Comparison of ENCODE assay signal across 11 cellular contexts in the genomic region with DNA sequence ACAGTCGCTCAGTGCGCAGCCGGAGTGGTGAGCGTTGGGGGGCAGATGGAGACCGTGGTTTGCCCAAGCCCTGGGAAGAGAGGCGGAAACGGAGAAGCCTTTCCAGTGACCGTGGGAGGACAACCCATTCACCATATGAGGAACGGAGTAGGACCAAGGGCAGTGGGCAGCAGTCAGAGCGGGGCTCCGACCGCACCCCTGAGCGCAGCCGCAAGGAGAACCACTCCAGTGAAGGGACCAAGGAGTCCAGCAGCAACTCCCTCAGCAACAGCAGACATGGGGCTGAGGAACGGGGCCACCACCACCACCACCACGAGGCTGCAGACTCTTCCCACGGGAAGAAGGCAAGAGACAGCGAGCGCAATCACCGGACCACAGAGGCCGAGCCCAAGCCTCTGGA. TPM values are rescaled to one million over a fixed set of nuclear protein-coding genes. Genes with fewer than 3 reads are reported as not detected.
A peak's percentile ranks its signal among the peaks of the same experiment; 100 is the strongest.
DNase-seq lines count a peak whose midpoint lies in the region; ATAC-seq, FAIRE-seq and TF ChIP-seq lines count a peak whose summit lies in the region.
"Had no signal": no experiment of that assay in that cellular context is flagged by ENCODE, and none has a peak within 500 bp of the region (broad histone marks: within the 10 kb centered on the region; RNA-seq: fewer than 3 reads in every experiment).

No MANE protein-coding gene starts in this region.

- intact Hi-C loops in OCI-LY7 (cut with micrococcal nuclease; ENCODE audit: unreplicated experiment) = no loop called here
- intact Hi-C loops in kidney (cut with DNase I) = no loop called here

- H3K27me3 ChIP-seq in ectodermal cell (ENCODE audit: control insufficient read depth, insufficient read depth, low read length, poor library complexity, severe bottlenecking) = no peaks in the 10 kb centered on the region
- no peaks in the 10 kb centered on the region for H3K27me3 ChIP-seq in trophoblast cell (ENCODE audit: insufficient read depth, low read length)

- H2AK5ac ChIP-seq in trophoblast cell (ENCODE audit: low read length) = no peak overlapping the region

- no peak for FAIRE-seq in kidney (lab: Jason Lieb, UNC)

- H3K4me3 Mint-ChIP-seq in activated T-cell treated with anti-CD3 and anti-CD28 coated beads, Interleukin-2, amount 50 U/mL, for 4 hours = peak overlapping the region; percentile 88

- H4K91ac ChIP-seq in trophoblast cell (ENCODE audit: low read depth, low read length) = no peak overlapping the region

- H3K4me3 ChIP-seq in OCI-LY7 (ENCODE audit: low read depth, low read length, poor library complexity, severe bottlenecking) (no peak overlapping the region), ectodermal cell (ENCODE audit: insufficient read depth, low read depth, low read length) (peak overlapping the region; percentile 11), trophoblast cell (ENCODE audit: low read depth, low read length) (no peak overlapping the region), kidney (ENCODE audit: low read length in 2 of 2) (no peak overlapping the region)

- peaks cover 11% of the 10 kb centered on the region for H3K79me1 ChIP-seq in trophoblast cell (ENCODE audit: low read length)

- H4K12ac ChIP-seq in trophoblast cell (ENCODE audit: low read depth, low read length) = no peak overlapping the region

- CTCF ChIA-PET in OCI-LY7 (lab: Charles Lee; ENCODE audit: unreplicated experiment) = no interaction called here

- H3K9me2 ChIP-seq in OCI-LY7 (ENCODE audit: insufficient read depth, low read length) = no peaks in the 10 kb centered on the region

- H2BK120ac ChIP-seq in trophoblast cell (ENCODE audit: insufficient read depth, low read length, poor library complexity) = no peak overlapping the region

- BruUV-seq in OCI-LY7 (replicated peaks; lab: Mats Ljungman, UMichigan) = no TSS peak

- 96 to 97% methylated on average over 21 of the region's 21 CpGs for WGBS in ectodermal cell, 2 experiments
- WGBS in trophoblast cell (ENCODE audit: extremely low coverage, insufficient coverage, insufficient read length) = no CpG with 5 or more reads among the region's 21 CpGs

- H3K9me3 ChIP-seq in OCI-LY7 (ENCODE audit: low read length) (no peaks in the 10 kb centered on the region), ectodermal cell (ENCODE audit: control insufficient read depth, low read length) (no peaks in the 10 kb centered on the region), trophoblast cell (ENCODE audit: insufficient read depth, low read depth, low read length) (peaks cover 17% of the 10 kb centered on the region), kidney (ENCODE audit: control insufficient read depth in 1 of 2, low read length in 2 of 2) (no peaks in the 10 kb centered on the region)

- H4K20me1 ChIP-seq in OCI-LY7 (ENCODE audit: insufficient read depth, low read length) = peaks cover 44% of the 10 kb centered on the region

- peak overlapping the region; percentile 90 for H3K4me2 ChIP-seq in OCI-LY7 (ENCODE audit: low read length)
- no peak overlapping the region for H3K4me2 ChIP-seq in trophoblast cell (ENCODE audit: low read length)

- H3K36me3 ChIP-seq in OCI-LY7 (ENCODE audit: insufficient read depth, low read length) (peaks cover 85% of the 10 kb centered on the region), ectodermal cell (ENCODE audit: control insufficient read depth, insufficient read depth, low read length) (peaks cover 49% of the 10 kb centered on the region), trophoblast cell (ENCODE audit: control insufficient read depth in 1 of 2, insufficient read depth in 2 of 2, low read length in 2 of 2) (peaks cover 58 to 70% of the 10 kb centered on the region in 2 experiments), kidney (ENCODE audit: control insufficient read depth in 1 of 2, insufficient read depth in 2 of 2, low read length in 2 of 2) (peaks cover 16 to 35% of the 10 kb centered on the region in 2 donors)

- no peak overlapping the region for H3K18ac ChIP-seq in trophoblast cell (ENCODE audit: low read length)

- no peak overlapping the region for H4K8ac ChIP-seq in trophoblast cell (ENCODE audit: low read depth, low read length)

- H3K23ac ChIP-seq in trophoblast cell (ENCODE audit: low read length) = no peak overlapping the region

- no peak for TF ChIP-seq CTCF in OCI-LY7 (conservative IDR thresholded peaks at IDR 0.05; ENCODE audit: low read length)
- TF ChIP-seq CTCF in kidney (IDR thresholded peaks at IDR 0.05; ENCODE audit: borderline replicate concordance, extremely low read depth, insufficient read depth) = no peak

- no peak for DNase-seq in activated T-cell treated with anti-CD3 and anti-CD28 coated beads, Interleukin-2, amount 50 U/mL, for 4 hours
- DNase-seq in activated T-cell treated with anti-CD3 and anti-CD28 coated beads, Interleukin-2, amount 50 U/mL, for 1 hour = no peak
- DNase-seq in OCI-LY7 (ENCODE audit: low spot score) (no peak), trophoblast cell (no peak), DMS153 (lab: John Stamatoyannopoulos, UW) (no peak), kidney (no peak)
- DNase-seq: activated effector memory CD4-positive, alpha-beta T cell treated with anti-CD3 and anti-CD28 coated beads, Interleukin-2, amount 50 U/mL, for 16 hours; dermis blood vessel endothelial cell; NCI-H2029 had no signal

- H3K4me1 ChIP-seq in OCI-LY7 (ENCODE audit: insufficient read depth, low read length, poor library complexity, severe bottlenecking) (peaks cover 69% of the 10 kb centered on the region), ectodermal cell (ENCODE audit: control insufficient read depth, insufficient read depth, low read length) (peaks cover 24% of the 10 kb centered on the region), trophoblast cell (ENCODE audit: control insufficient read depth in 1 of 2, insufficient read depth in 2 of 2, low read length in 2 of 2) (peaks cover 19 to 31% of the 10 kb centered on the region in 2 experiments), kidney (ENCODE audit: control insufficient read depth in 1 of 2, insufficient read depth in 1 of 2, low read depth in 1 of 2, low read length in 2 of 2) (peaks cover 15 to 26% of the 10 kb centered on the region in 2 donors)

- POLR2A ChIA-PET in OCI-LY7 (lab: Charles Lee) = no interaction called here

- H3K9me3 Mint-ChIP-seq in activated T-cell treated with anti-CD3 and anti-CD28 coated beads, Interleukin-2, amount 50 U/mL, for 4 hours = no peaks in the 10 kb centered on the region

- no peaks in the 10 kb centered on the region for H3K27me3 Mint-ChIP-seq in activated T-cell treated with anti-CD3 and anti-CD28 coated beads, Interleukin-2, amount 50 U/mL, for 4 hours (ENCODE audit: low read depth)

- H2BK12ac ChIP-seq in trophoblast cell (ENCODE audit: low read length) = no peak overlapping the region

- H2BK5ac ChIP-seq in trophoblast cell (ENCODE audit: low read depth, low read length, poor library complexity) = no peak overlapping the region

- H3K36me3 Mint-ChIP-seq in activated T-cell treated with anti-CD3 and anti-CD28 coated beads, Interleukin-2, amount 50 U/mL, for 4 hours (ENCODE audit: insufficient read depth) = peaks cover 31% of the 10 kb centered on the region

- H3K4me1 Mint-ChIP-seq in activated T-cell treated with anti-CD3 and anti-CD28 coated beads, Interleukin-2, amount 50 U/mL, for 4 hours (ENCODE audit: low read depth) = peaks cover 64% of the 10 kb centered on the region

- H3K27ac ChIP-seq in OCI-LY7 (ENCODE audit: low read depth, low read length, poor library complexity, severe bottlenecking) (no peak overlapping the region), ectodermal cell (ENCODE audit: insufficient read depth, low read depth, low read length, poor library complexity, severe bottlenecking) (no peak overlapping the region), trophoblast cell (ENCODE audit: low read depth, low read length) (no peak overlapping the region), kidney (ENCODE audit: low read depth in 2 of 2, low read length in 2 of 2) (no peak overlapping the region)

- no peak overlapping the region for H2AFZ ChIP-seq in OCI-LY7 (ENCODE audit: low read length)
- no peak overlapping the region for H2AFZ ChIP-seq in trophoblast cell (ENCODE audit: insufficient read depth, low read length, poor library complexity)

- ATAC-seq in activated T-cell treated with anti-CD3 and anti-CD28 coated beads, Interleukin-2, amount 50 U/mL, for 4 hours = no peak
- no peak for ATAC-seq in GM18502 (IDR thresholded peaks at IDR 0.05; ENCODE audit: poor library complexity, unreplicated experiment)

- H3K9ac ChIP-seq in trophoblast cell (ENCODE audit: low read length) (no peak overlapping the region), kidney (ENCODE audit: low read length in 2 of 2) (no peak overlapping the region)

- H3K79me2 ChIP-seq in OCI-LY7 (ENCODE audit: insufficient read depth, low read depth, low read length) (peaks cover 55% of the 10 kb centered on the region), trophoblast cell (ENCODE audit: control insufficient read depth, insufficient read depth, low read length, poor library complexity) (peaks cover 27% of the 10 kb centered on the region)

- no peak overlapping the region for H3K14ac ChIP-seq in trophoblast cell (ENCODE audit: low read length)

- peak overlapping the region; percentile 66 for H3K4ac ChIP-seq in trophoblast cell (ENCODE audit: low read depth, low read length)

RNA-seq across cellular contexts. Expression of gene RBM15B, which starts 2.0 kb away (rescaled TPM):
- 10 to 100 TPM; 42.1 to 43.4 (median 42.3) TPM for total RNA-seq in activated T-cell treated with anti-CD3 and anti-CD28 coated beads, Interleukin-2, amount 50 U/mL, for 4 hours
- total RNA-seq in OCI-LY7 (2014; rRNA removed; shearing (Covaris generic)) = 30.5 and 34.2 TPM in 2 replicates
- total RNA-seq in OCI-LY7 (2022) (37.4 and 37.6 TPM in 2 replicates), kidney (28.0 TPM)
- polyA plus RNA-seq in ectodermal cell (2013, experiment 1 of 4) = 63.2 TPM
- 70.1 TPM for polyA plus RNA-seq in ectodermal cell (2013, experiment 2 of 4)
- polyA plus RNA-seq in ectodermal cell (2013, experiment 3 of 4) = 42.5 TPM
- polyA plus RNA-seq in ectodermal cell (2013, experiment 4 of 4) = 48.2 TPM
- 28.4 and 29.5 TPM in 2 replicates for polyA plus RNA-seq in trophoblast cell (2013)
- 9.8 TPM for polyA plus RNA-seq in kidney (ENCODE audit: insufficient read depth, low read depth, low replicate concordance)

RNA-seq across cellular contexts. Expression of gene MANF, which starts 8.0 kb away (rescaled TPM):
- 100 to 1,000 TPM; 226 to 237 (median 236) TPM for total RNA-seq in activated T-cell treated with anti-CD3 and anti-CD28 coated beads, Interleukin-2, amount 50 U/mL, for 4 hours
- 104 and 122 TPM in 2 replicates for total RNA-seq in OCI-LY7 (2014; rRNA removed; shearing (Covaris generic))
- total RNA-seq in OCI-LY7 (2022) (98.6 and 117 TPM in 2 replicates), kidney (96.5 TPM)
- 93.2 TPM for polyA plus RNA-seq in ectodermal cell (2013, experiment 1 of 4)
- 85.2 TPM for polyA plus RNA-seq in ectodermal cell (2013, experiment 2 of 4)
- 86.4 TPM for polyA plus RNA-seq in ectodermal cell (2013, experiment 3 of 4)
- 106 TPM for polyA plus RNA-seq in ectodermal cell (2013, experiment 4 of 4)
- 371 and 372 TPM in 2 replicates for polyA plus RNA-seq in trophoblast cell (2013)
- 224 TPM for polyA plus RNA-seq in kidney (ENCODE audit: insufficient read depth, low read depth, low replicate concordance)
